ENCODE assay signal across 23 cellular contexts in the genomic region with DNA sequence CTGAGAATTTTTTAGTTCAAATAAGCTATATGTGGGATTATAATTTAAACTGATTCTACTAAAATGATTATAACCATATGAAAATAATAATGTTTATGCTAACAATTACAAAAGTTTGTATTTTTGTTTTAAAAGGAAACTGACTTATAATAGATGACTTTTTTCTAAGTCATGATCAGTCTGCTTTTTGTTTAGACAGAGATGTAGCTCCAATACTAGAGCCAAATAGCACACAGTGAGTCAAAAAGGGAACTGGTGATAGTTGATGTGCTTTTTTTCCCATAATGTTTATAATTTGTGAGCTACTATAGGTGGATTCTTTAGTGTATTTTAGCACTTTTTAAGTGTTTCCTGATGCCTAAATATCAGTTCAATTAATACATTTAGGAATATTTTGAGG.
"Had no signal": no experiment of that assay in that cellular context is flagged by ENCODE, and none has a peak within 500 bp of the region (broad histone marks: within the 10 kb centered on the region; RNA-seq: fewer than 3 reads in every experiment).

No MANE protein-coding gene starts in this region.

- H3K4me1 ChIP-seq: adrenal gland, ascending aorta, left lung, lower lobe of right lung, right lobe of liver had no signal

- DNase-seq: activated B cell treated with CpG ODN at 0.5 μM for 24 hours; activated CD4-positive, alpha-beta T cell treated with anti-CD3 and anti-CD28 coated beads, Interleukin-2, amount 50 U/mL, for 1 hour; activated CD8-positive, alpha-beta T cell treated with anti-CD3 and anti-CD28 coated beads for 36 hours; activated naive CD4-positive, alpha-beta T cell treated with Interleukin-2 at 50 U/mL for 16 hours; activated naive CD8-positive, alpha-beta T cell treated with anti-CD3 and anti-CD28 coated beads for 36 hours; activated T-cell treated with anti-CD3 and anti-CD28 coated beads, Interleukin-2, amount 50 U/mL, for 48 hours; adrenal gland; cortex of kidney; effector memory CD8-positive, alpha-beta T cell; erythroblast; foreskin melanocyte; left lung; lower lobe of right lung; mesenchymal stem cell; natural killer cell; right lobe of liver; stimulated activated CD4-positive, alpha-beta T cell treated with anti-CD3 and anti-CD28 coated beads, Interleukin-12 subunit alpha, Interleukin-12 subunit beta, amount 100 ng/mL, for 4 hours; stimulated activated CD4-positive, alpha-beta T cell treated with anti-CD3 and anti-CD28 coated beads, Interleukin-4, amount 100 ng/mL, for 24 hours; trophoblast cell had no signal

- H3K4me3 ChIP-seq: adrenal gland, ascending aorta, left lung, lower lobe of right lung, right lobe of liver, thoracic aorta had no signal

- H3K9me3 ChIP-seq: adrenal gland, ascending aorta, left lung, lower lobe of right lung, right lobe of liver, thoracic aorta had no signal

- H3K27me3 ChIP-seq: adrenal gland, ascending aorta, left lung, right lobe of liver had no signal

- H3K27ac ChIP-seq: adrenal gland, ascending aorta, left lung, lower lobe of right lung, right lobe of liver, thoracic aorta had no signal

- ATAC-seq: activated CD8-positive, alpha-beta T cell treated with anti-CD3 and anti-CD28 coated beads for 36 hours; effector memory CD8-positive, alpha-beta T cell; left lung; lower lobe of right lung; natural killer cell; right lobe of liver; stimulated activated effector memory CD8-positive, alpha-beta T cell treated with anti-CD3 and anti-CD28 coated beads, Interleukin-12 subunit alpha, Interleukin-12 subunit beta, amount 100 ng/mL, for 72 hours had no signal

- FAIRE-seq: urothelium cell line had no signal
